In genomic region chr10:112953075-112953501, GRCh38 we compare ENCODE assay signal across 7 cellular contexts. TPM values are rescaled to one million over a fixed set of nuclear protein-coding genes. Genes with fewer than 3 reads are reported as not detected.
A peak's percentile ranks its signal among the peaks of the same experiment; 100 is the strongest.
DNase-seq lines count a peak whose midpoint lies in the region; ATAC-seq, FAIRE-seq and TF ChIP-seq lines count a peak whose summit lies in the region.

No MANE protein-coding gene starts in this region.

- H2AFZ ChIP-seq in IMR-90 (replicated peaks; ENCODE audit: low read length, poor library complexity) (peak overlapping the region; percentile 71), mammary epithelial cell (ENCODE audit: low read depth, low read length) (peak overlapping the region; percentile 25), HepG2 (ENCODE audit: low read length) (no peak overlapping the region)

- CTCF ChIA-PET in IMR-90 (lab: Yijun Ruan, JAX) (no interaction called here), mammary epithelial cell (lab: Charles Lee; ENCODE audit: low non-redundant PET) (no interaction called here), HepG2 (lab: Yijun Ruan, JAX; ENCODE audit: low intra/inter-chr PET ratio, low total read pairs) (no interaction called here)

- no peaks in the 10 kb centered on the region for H3K36me3 ChIP-seq in IMR-90 (ENCODE audit: control insufficient read depth, insufficient read depth, low read length)
- H3K36me3 ChIP-seq in mammary epithelial cell (ENCODE audit: insufficient read depth, low read length), result no peaks in the 10 kb centered on the region
- peaks cover 4 to 22% of the 10 kb centered on the region in 2 experiments for H3K36me3 ChIP-seq in HepG2 (replicated peaks in 1 of 2; ENCODE audit: control insufficient read depth in 1 of 2, insufficient read depth in 2 of 2, low read length in 2 of 2)
- no peaks in the 10 kb centered on the region for H3K36me3 ChIP-seq in stomach smooth muscle (ENCODE audit: control insufficient read depth in 2 of 2, insufficient read depth in 2 of 2, low read length in 2 of 2)

- peak overlapping the region; percentile 35; the same call in 1 of the 3 replicates for H2BK15ac ChIP-seq in IMR-90 (ENCODE audit: low read depth, low read length)

- peaks cover 6 to 28% of the 10 kb centered on the region in 2 experiments for H3K79me1 ChIP-seq in IMR-90 (ENCODE audit: low read depth in 1 of 2, low read length in 2 of 2)

- H3K9me1 ChIP-seq in IMR-90 (ENCODE audit: insufficient read depth, low read length), result peaks cover 4% of the 10 kb centered on the region

- H3K4me2 ChIP-seq in IMR-90 (ENCODE audit: low read depth, low read length), result peak overlapping the region; percentile 92
- H3K4me2 ChIP-seq in mammary epithelial cell (ENCODE audit: insufficient read depth, low read depth, low read length), result peak overlapping the region; percentile 80
- peak overlapping the region; percentile 95 for H3K4me2 ChIP-seq in HepG2 (ENCODE audit: low read depth, low read length)

- H4K8ac ChIP-seq in IMR-90 (ENCODE audit: low read depth in 2 of 2, low read length in 2 of 2), result peak overlapping the region; percentile 89 to 93

- TSS peak; percentile 7 for BruUV-seq in IMR-90 (replicated peaks; lab: Mats Ljungman, UMichigan)
- no TSS peak for BruUV-seq in mammary epithelial cell (replicated peaks; lab: Mats Ljungman, UMichigan)
- no TSS peak for BruUV-seq in HepG2 (replicated peaks; lab: Mats Ljungman, UMichigan)

- H3K4me1 ChIP-seq in IMR-90 (ENCODE audit: control insufficient read depth, insufficient read depth, low read length) (peaks cover 15% of the 10 kb centered on the region), mammary epithelial cell (ENCODE audit: insufficient read depth, low read length) (peaks cover 42% of the 10 kb centered on the region), HepG2 (ENCODE audit: insufficient read depth, low read length) (peaks cover 62% of the 10 kb centered on the region), stomach smooth muscle (ENCODE audit: control insufficient read depth, insufficient read depth, low read length) (peaks cover 35% of the 10 kb centered on the region)

- no peak for FAIRE-seq in HepG2 (lab: Jason Lieb, UNC)

- H4K20me1 ChIP-seq in IMR-90 (ENCODE audit: insufficient read depth, low read length) (peaks cover 9% of the 10 kb centered on the region; the same call in 1 of the 2 replicates), mammary epithelial cell (ENCODE audit: insufficient read depth, low read length) (no peaks in the 10 kb centered on the region), HepG2 (ENCODE audit: insufficient read depth, low read length) (peaks cover 41% of the 10 kb centered on the region)

- intact Hi-C loops in IMR-90 (cut with micrococcal nuclease) (loop anchor here (1.0 to 10.0 kb wide), 4 partner anchors 106 to 352 kb away; no protein-coding TSS in a partner anchor), mammary epithelial cell (cut with micrococcal nuclease) (loop anchor here (2.0 to 5.0 kb wide), 7 partner anchors 36 to 371 kb away; no protein-coding TSS in a partner anchor), HepG2 (cut with micrococcal nuclease; ENCODE audit: unreplicated experiment) (loop anchor here (5.0 to 10.0 kb wide), 3 partner anchors 112 to 211 kb away; no protein-coding TSS in a partner anchor)

- H3K4me3 ChIP-seq in IMR-90 (ENCODE audit: insufficient read depth, low read depth, low read length) (peak overlapping the region; percentile 90), mammary epithelial cell (replicated peaks in 1 of 3; ENCODE audit: insufficient read depth in 1 of 3, low read depth in 2 of 3, low read length in 3 of 3) (peak overlapping the region; percentile 71 to 85 (median 77)), HepG2 (replicated peaks in 1 of 3; ENCODE audit: insufficient read depth in 1 of 3, low read depth in 2 of 3, low read length in 3 of 3) (peak overlapping the region; percentile 90 to 95 (median 93)), stomach smooth muscle (ENCODE audit: low read length in 2 of 2) (peak overlapping the region; percentile 81 to 89)

- TF ChIP-seq EP300 in HepG2 (IDR thresholded peaks at IDR 0.05; ENCODE audit: low read depth in 2 of 2, low read length in 2 of 2) (no peak), HepG2 (CRISPR knock-in tag; IDR thresholded peaks at IDR 0.05; ENCODE audit: borderline replicate concordance) (no peak)

- H3K27ac ChIP-seq in IMR-90 (ENCODE audit: insufficient read depth, low read length) (peak overlapping the region; percentile 100), mammary epithelial cell (ENCODE audit: insufficient read depth, low read depth, low read length) (peak overlapping the region; percentile 95), HepG2 (ENCODE audit: extremely low read length, insufficient read depth, low read length) (peak overlapping the region; percentile 97), stomach smooth muscle (ENCODE audit: low read length) (peak overlapping the region; percentile 93)

- H2AK5ac ChIP-seq in IMR-90 (ENCODE audit: low read depth, low read length), result peak overlapping the region; percentile 49; the same call in 1 of the 2 replicates

- POLR2A ChIA-PET in IMR-90 (lab: Charles Lee; ENCODE audit: unreplicated experiment), result interaction anchor here (0.7 kb wide), 1 partner anchor 457 kb away, joined by 4 read pairs; no protein-coding TSS in a partner anchor
- POLR2A ChIA-PET in HepG2 (lab: Yijun Ruan, JAX), result interaction anchor here (0.9 to 1.3 kb wide), 5 partner anchors 9 to 121 kb away, joined by 3 to 5 read pairs (median 4); no protein-coding TSS in a partner anchor

- H3K27me3 ChIP-seq in IMR-90 (ENCODE audit: control insufficient read depth, insufficient read depth, low read length), result no peaks in the 10 kb centered on the region
- no peaks in the 10 kb centered on the region for H3K27me3 ChIP-seq in mammary epithelial cell (ENCODE audit: insufficient read depth, low read length)
- no peaks in the 10 kb centered on the region; a peak in 1 of 5 replicates for H3K27me3 ChIP-seq in HepG2 (ENCODE audit: control insufficient read depth in 1 of 2, insufficient read depth in 2 of 2, low read length in 2 of 2)
- H3K27me3 ChIP-seq in stomach smooth muscle (ENCODE audit: control insufficient read depth in 1 of 2, insufficient read depth in 2 of 2, low read length in 2 of 2), result no peaks in the 10 kb centered on the region

- H3K14ac ChIP-seq in IMR-90 (replicated peaks; ENCODE audit: low read depth, low read length), result peak overlapping the region; percentile 32

- H3K4ac ChIP-seq in IMR-90 (ENCODE audit: low read depth, low read length), result peak overlapping the region; percentile 97

- no CpG with 5 or more reads among the region's 19 CpGs for WGBS in IMR-90 (ENCODE audit: extremely low coverage in 2 of 2, insufficient read length in 1 of 2), 2 experiments
- WGBS in mammary epithelial cell (ENCODE audit: low coverage, missing lambda C conversion rate), result under 1% methylated on average over 19 of the region's 19 CpGs
- 2% methylated on average over 19 of the region's 19 CpGs for WGBS in HepG2 (ENCODE audit: low lambda C conversion rate)

- dilution Hi-C loops in IMR-90 (cut with HindIII; ENCODE audit: low sequenced_read_pairs, unreplicated experiment), result no loop called here
- dilution Hi-C loops in mammary epithelial cell (cut with HindIII; ENCODE audit: low sequenced_read_pairs), result no loop called here

- H3K9ac ChIP-seq in IMR-90 (ENCODE audit: low read depth, low read length) (peak overlapping the region; percentile 99), mammary epithelial cell (ENCODE audit: insufficient read depth, low read length) (peak overlapping the region; percentile 97), HepG2 (ENCODE audit: insufficient read depth, low read depth, low read length) (peak overlapping the region; percentile 93), stomach smooth muscle (ENCODE audit: low read length in 2 of 2) (peak overlapping the region; percentile 30 to 90)

- H2AK9ac ChIP-seq in IMR-90 (replicated peaks; ENCODE audit: low read depth, low read length, poor library complexity), result peak overlapping the region; percentile 47

- peak overlapping the region; percentile 77 for H3K18ac ChIP-seq in IMR-90 (ENCODE audit: low read depth, low read length)

- peak overlapping the region; percentile 9; the same call in 1 of the 2 replicates for H4K5ac ChIP-seq in IMR-90 (ENCODE audit: low read depth, low read length)

- in situ Hi-C loops in IMR-90 (cut with MboI; ENCODE audit: low sequenced_read_pairs), result no loop called here
- in situ Hi-C loops in mammary epithelial cell (cut with MboI; ENCODE audit: low sequenced_read_pairs in 2 of 2), result no loop called here
- in situ Hi-C loops in HepG2 (cut with HindIII; ENCODE audit: extremely low pct_ligation_motif_present, low pct_unique_long_range_greater_than_20kb), result loop anchor here (5.0 to 10.0 kb wide), 2 partner anchors 141 to 388 kb away; no protein-coding TSS in a partner anchor

- H3K9me3 ChIP-seq in IMR-90 (ENCODE audit: control insufficient read depth, insufficient read depth, low read length), result no peaks in the 10 kb centered on the region
- no peaks in the 10 kb centered on the region for H3K9me3 ChIP-seq in mammary epithelial cell (replicated peaks; ENCODE audit: insufficient read depth, low read length)
- H3K9me3 ChIP-seq in HepG2 (ENCODE audit: low read length), result no peaks in the 10 kb centered on the region
- no peaks in the 10 kb centered on the region for H3K9me3 ChIP-seq in stomach smooth muscle (ENCODE audit: control insufficient read depth in 2 of 2, low read length in 2 of 2)

- TF ChIP-seq CTCF in IMR-90 (conservative IDR thresholded peaks at IDR 0.05; ENCODE audit: low read depth, low read length) (no peak), mammary epithelial cell (conservative IDR thresholded peaks at IDR 0.05 in 1 of 2, IDR thresholded peaks at IDR 0.05 in 1 of 2; ENCODE audit: extremely low read depth in 1 of 2, insufficient read depth in 1 of 2, low read depth in 1 of 2, low read length in 2 of 2) (no peak), HepG2 (CRISPR knock-in tag; IDR thresholded peaks at IDR 0.05) (no peak)

- DNase-seq in IMR-90 (peak; percentile 37), mammary epithelial cell (no peak), HepG2 (ENCODE audit: low spot score) (no peak), SKM-1 (lab: John Stamatoyannopoulos, UW; ENCODE audit: unreplicated experiment) (no peak), NCI-H748 (lab: John Stamatoyannopoulos, UW; ENCODE audit: unreplicated experiment) (no peak), NCI-H510A treated with DMSO at 0.1 percent for 48 hours (lab: John Stamatoyannopoulos, UW) (no peak)

- no peak for TF ChIP-seq POLR2A in IMR-90 (IDR thresholded peaks at IDR 0.05; ENCODE audit: low read depth, low read length)
- TF ChIP-seq POLR2A in HepG2 (IDR thresholded peaks at IDR 0.05; ENCODE audit: insufficient read depth in 1 of 2, low read depth in 2 of 2, low read length in 2 of 2), result no peak

- H3K56ac ChIP-seq in IMR-90 (ENCODE audit: extremely low read depth, insufficient read depth, low read length), result peak overlapping the region; percentile 89; the same call in 1 of the 2 replicates

- H3K79me2 ChIP-seq in mammary epithelial cell (ENCODE audit: insufficient read depth, low read length) (peaks cover 76% of the 10 kb centered on the region), HepG2 (ENCODE audit: insufficient read depth, low read length) (peaks cover 70% of the 10 kb centered on the region)

- H2BK20ac ChIP-seq in IMR-90 (ENCODE audit: low read depth, low read length), result peak overlapping the region; percentile 56

- peak overlapping the region; percentile 78 for H2BK120ac ChIP-seq in IMR-90 (ENCODE audit: low read depth, low read length)

- peak overlapping the region; percentile 71 for H2BK5ac ChIP-seq in IMR-90 (ENCODE audit: low read depth, low read length, poor library complexity, severe bottlenecking)

- TF ChIP-seq RAD21 in IMR-90 (IDR thresholded peaks at IDR 0.05; ENCODE audit: low read length) (no peak), HepG2 (CRISPR knock-in tag; IDR thresholded peaks at IDR 0.05) (no peak)

- peak overlapping the region; percentile 98 for H3K23ac ChIP-seq in IMR-90 (ENCODE audit: low read depth, low read length)

- H4K91ac ChIP-seq in IMR-90 (ENCODE audit: insufficient read depth, low read depth, low read length), result peak overlapping the region; percentile 30

- ATAC-seq in IMR-90 (ENCODE audit: low read depth), result no peak
- peak; percentile 17; the same call in 1 of the 3 replicates for ATAC-seq in HepG2

RNA-seq across cellular contexts. Expression of gene TCF7L2, which starts 3.0 kb away (rescaled TPM):
- total RNA-seq in IMR-90 (2012; rRNA removed) (1.3 and 1.7 TPM in 2 replicates), mammary epithelial cell (10 to 100 TPM in 1 of 2 donors, 1 to 10 TPM in 1; 7.7 to 19.4 TPM), HepG2 (2016; rRNA removed; fragmentation: Illumina TruSeq; extraction: Trizol) (3.5 and 3.9 TPM in 2 replicates)
- polyA plus RNA-seq in IMR-90 (2012; rRNA removed) (12.2 and 16.6 TPM in 2 replicates), mammary epithelial cell (3.4 TPM), HepG2 (2011; rRNA removed) (13.7 and 14.5 TPM in 2 replicates)
- 9.2 and 13.9 TPM in 2 replicates for polyA plus RNA-seq in IMR-90 (2012; cell fraction: cytosol; rRNA removed)
- 39.1 and 40.0 TPM in 2 replicates for polyA plus RNA-seq in IMR-90 (2012; cell fraction: nucleus; rRNA removed; ENCODE audit: low replicate concordance)
- 7.8 TPM for polyA minus RNA-seq in mammary epithelial cell
- 0.79 and 0.81 TPM in 2 replicates for total RNA-seq in HepG2 (2016; cell fraction: cytosol; rRNA removed; fragmentation: Illumina TruSeq; extraction: Trizol; ENCODE audit: low read depth)
- total RNA-seq in HepG2 (2016; cell fraction: insoluble cytoplasmic fraction; rRNA removed; fragmentation: Illumina TruSeq; extraction: Trizol), result 2.8 and 2.9 TPM in 2 replicates
- 2.6 and 2.9 TPM in 2 replicates for total RNA-seq in HepG2 (2016; cell fraction: membrane; rRNA removed; fragmentation: Illumina TruSeq; extraction: Trizol)
- 16.4 and 18.5 TPM in 2 replicates for total RNA-seq in HepG2 (2016; cell fraction: nucleus; rRNA removed; fragmentation: Illumina TruSeq; extraction: Trizol)
- polyA plus RNA-seq in HepG2 (2011; cell fraction: cytosol; rRNA removed), result 3.7 and 4.1 TPM in 2 replicates
- polyA plus RNA-seq in HepG2 (2011; cell fraction: nucleus; rRNA removed), result 43.1 and 52.5 TPM in 2 replicates
- 20.4 and 29.8 TPM in 2 replicates for polyA plus RNA-seq in HepG2 (2012)
- polyA plus RNA-seq in HepG2 (2016; cell fraction: cytosol; fragmentation: Illumina TruSeq; extraction: Trizol; ENCODE audit: low read depth), result 0.61 and 0.64 TPM in 2 replicates
- 8.5 and 14.1 TPM in 2 replicates for polyA plus RNA-seq in HepG2 (2016; cell fraction: insoluble cytoplasmic fraction; fragmentation: Illumina TruSeq; extraction: Trizol; ENCODE audit: low read depth)
- 2.6 and 3.5 TPM in 2 replicates for polyA plus RNA-seq in HepG2 (2016; cell fraction: membrane; fragmentation: Illumina TruSeq; extraction: Trizol; ENCODE audit: low read depth)
- 25.0 and 27.3 TPM in 2 replicates for polyA plus RNA-seq in HepG2 (2016; cell fraction: nucleus; fragmentation: Illumina TruSeq; extraction: Trizol; ENCODE audit: insufficient read depth, low read depth)
- polyA minus RNA-seq in HepG2 (2011; rRNA and poly(A)+ RNA removed; ENCODE audit: low replicate concordance), result 13.5 and 39.4 TPM in 2 replicates
- 13.6 and 18.3 TPM in 2 replicates for polyA minus RNA-seq in HepG2 (2011; cell fraction: cytosol; rRNA and poly(A)+ RNA removed)
- polyA minus RNA-seq in HepG2 (2011; cell fraction: nucleus; rRNA and poly(A)+ RNA removed), result 74.9 and 75.2 TPM in 2 replicates
